In genomic region chr19:55241935-55242464, GRCh38 we compare ENCODE assay signal across 21 cellular contexts. TPM values are rescaled to one million over a fixed set of nuclear protein-coding genes. Genes with fewer than 3 reads are reported as not detected.
"Had no signal": no experiment of that assay in that cellular context is flagged by ENCODE, and none has a peak within 500 bp of the region (broad histone marks: within the 10 kb centered on the region; RNA-seq: fewer than 3 reads in every experiment).

No MANE protein-coding gene starts in this region.

- H3K27ac Mint-ChIP-seq: type B pancreatic cell had no signal

- H3K4me3 Mint-ChIP-seq: immature natural killer cell; naive thymus-derived CD8-positive, alpha-beta T cell; type B pancreatic cell had no signal

- ATAC-seq: gastroesophageal sphincter; mucosa of descending colon; naive thymus-derived CD8-positive, alpha-beta T cell; stimulated activated naive CD8-positive, alpha-beta T cell treated with anti-CD3 and anti-CD28 coated beads, Interleukin-15, Interleukin-2, amounts not matched to agents 100 U/mL and 50 U/mL, for 24 hours had no signal

- H3K9me3 Mint-ChIP-seq: immature natural killer cell; naive thymus-derived CD8-positive, alpha-beta T cell; type B pancreatic cell had no signal

- H3K27ac ChIP-seq: colonic mucosa, esophagus squamous epithelium, gastroesophageal sphincter, neutrophil, right atrium auricular region, suprapubic skin, thyroid gland had no signal

- DNase-seq: cerebellar nuclear complex; colonic mucosa; dermis blood vessel endothelial cell; esophagus squamous epithelium; foreskin fibroblast; glutamatergic neuron; immature natural killer cell; left colon; mammary epithelial cell; small intestine; stimulated activated CD4-positive, alpha-beta T cell treated with anti-CD3 and anti-CD28 coated beads, Interleukin-12 subunit alpha, Interleukin-12 subunit beta, amount 100 ng/mL, for 4 hours; stimulated activated naive CD8-positive, alpha-beta T cell treated with anti-CD3 and anti-CD28 coated beads, Interleukin-15, Interleukin-2, amounts not matched to agents 100 U/mL and 50 U/mL, for 24 hours; thyroid gland had no signal

- H3K27me3 Mint-ChIP-seq: naive thymus-derived CD8-positive, alpha-beta T cell; type B pancreatic cell had no signal

RNA-seq across cellular contexts. Expression of gene PTPRH, which starts 32.7 kb away (rescaled TPM):
- total RNA-seq: naive thymus-derived CD8-positive, alpha-beta T cell; osteocyte had no signal
